In the genomic region with DNA sequence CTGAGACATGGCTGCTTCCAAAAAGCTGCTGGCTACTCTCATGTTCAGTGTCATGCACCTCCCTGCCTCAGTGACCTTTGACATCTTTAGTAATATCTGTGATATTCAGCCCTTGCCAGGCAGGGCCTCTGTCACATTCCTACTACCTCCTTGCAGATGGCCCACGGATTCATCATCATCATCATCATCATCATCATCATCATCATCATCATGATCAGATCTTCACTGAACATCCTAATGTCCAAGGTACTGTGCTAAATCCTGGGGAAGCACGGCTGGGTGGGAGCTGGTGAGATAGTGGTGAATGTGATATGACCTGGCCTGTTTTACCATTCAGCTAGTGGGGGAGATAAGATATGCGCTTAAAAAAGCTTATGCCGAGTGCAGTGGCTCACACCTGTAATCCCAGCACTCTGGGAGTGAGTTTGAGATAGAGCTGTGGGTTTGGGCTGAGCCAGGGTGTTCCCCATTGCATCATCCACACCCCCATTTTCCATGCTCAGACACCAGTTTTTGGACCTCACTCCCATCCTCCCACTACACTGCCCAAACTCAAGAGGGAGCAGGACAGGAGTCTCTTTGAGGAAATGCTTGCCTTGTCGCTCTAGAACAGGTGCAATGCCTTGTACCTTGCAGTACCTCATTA, we compare ENCODE assay signal across 2 cellular contexts.
A peak's percentile ranks its signal among the peaks of the same experiment; 100 is the strongest.
TF ChIP-seq lines count a peak whose summit lies in the region.

No MANE protein-coding gene starts in this region.

TF ChIP-seq in IMR-90, 13 proteins besides CTCF, POLR2A, EP300 and RAD21:
- TF ChIP-seq NFE2L2 (IDR thresholded peaks at IDR 0.05; ENCODE audit: low read depth, low read length) (no peak), MAFK (IDR thresholded peaks at IDR 0.05; ENCODE audit: low read depth, low read length) (no peak), FOS (IDR thresholded peaks at IDR 0.05; ENCODE audit: low read depth, low read length) (no peak), MAZ (IDR thresholded peaks at IDR 0.05; ENCODE audit: borderline replicate concordance, low read depth, low read length) (no peak), RFX5 (IDR thresholded peaks at IDR 0.05; ENCODE audit: low read depth, low read length) (no peak), CHD1 (IDR thresholded peaks at IDR 0.05; ENCODE audit: low read depth, low read length) (no peak), SMC3 (IDR thresholded peaks at IDR 0.05; ENCODE audit: low read depth, low read length) (no peak), RCOR1 (IDR thresholded peaks at IDR 0.05; ENCODE audit: insufficient replicate concordance, low read length) (no peak), MXI1 (IDR thresholded peaks at IDR 0.05; ENCODE audit: borderline replicate concordance, low read depth, low read length) (no peak), CEBPB (IDR thresholded peaks at IDR 0.05; ENCODE audit: low read depth, low read length) (no peak), BHLHE40 (IDR thresholded peaks at IDR 0.05; ENCODE audit: low read depth, low read length) (no peak)
- TF ChIP-seq, protein P1, sequence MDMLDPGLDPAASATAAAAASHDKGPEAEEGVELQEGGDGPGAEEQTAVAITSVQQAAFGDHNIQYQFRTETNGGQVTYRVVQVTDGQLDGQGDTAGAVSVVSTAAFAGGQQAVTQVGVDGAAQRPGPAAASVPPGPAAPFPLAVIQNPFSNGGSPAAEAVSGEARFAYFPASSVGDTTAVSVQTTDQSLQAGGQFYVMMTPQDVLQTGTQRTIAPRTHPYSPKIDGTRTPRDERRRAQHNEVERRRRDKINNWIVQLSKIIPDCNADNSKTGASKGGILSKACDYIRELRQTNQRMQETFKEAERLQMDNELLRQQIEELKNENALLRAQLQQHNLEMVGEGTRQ (IDR thresholded peaks at IDR 0.05; ENCODE audit: low read depth, low read length): no peak
- TF ChIP-seq, protein P2, sequence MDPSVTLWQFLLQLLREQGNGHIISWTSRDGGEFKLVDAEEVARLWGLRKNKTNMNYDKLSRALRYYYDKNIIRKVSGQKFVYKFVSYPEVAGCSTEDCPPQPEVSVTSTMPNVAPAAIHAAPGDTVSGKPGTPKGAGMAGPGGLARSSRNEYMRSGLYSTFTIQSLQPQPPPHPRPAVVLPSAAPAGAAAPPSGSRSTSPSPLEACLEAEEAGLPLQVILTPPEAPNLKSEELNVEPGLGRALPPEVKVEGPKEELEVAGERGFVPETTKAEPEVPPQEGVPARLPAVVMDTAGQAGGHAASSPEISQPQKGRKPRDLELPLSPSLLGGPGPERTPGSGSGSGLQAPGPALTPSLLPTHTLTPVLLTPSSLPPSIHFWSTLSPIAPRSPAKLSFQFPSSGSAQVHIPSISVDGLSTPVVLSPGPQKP (IDR thresholded peaks at IDR 0.05; ENCODE audit: borderline replicate concordance, low read depth, low read length): no peak

TF ChIP-seq in GM12878, 131 proteins besides CTCF, POLR2A, EP300 and RAD21:
- TF ChIP-seq YY1 (IDR thresholded peaks at IDR 0.05; ENCODE audit: low read depth, low read length): no peak
- peak; percentile 68 for TF ChIP-seq NR2F1 (conservative IDR thresholded peaks at IDR 0.05)
- no peak for TF ChIP-seq SP1 (IDR thresholded peaks at IDR 0.05; ENCODE audit: low read depth, low read length)
- TF ChIP-seq MYB (IDR thresholded peaks at IDR 0.05; ENCODE audit: borderline replicate concordance, low read depth, low read length): no peak
- TF ChIP-seq, protein P3, sequence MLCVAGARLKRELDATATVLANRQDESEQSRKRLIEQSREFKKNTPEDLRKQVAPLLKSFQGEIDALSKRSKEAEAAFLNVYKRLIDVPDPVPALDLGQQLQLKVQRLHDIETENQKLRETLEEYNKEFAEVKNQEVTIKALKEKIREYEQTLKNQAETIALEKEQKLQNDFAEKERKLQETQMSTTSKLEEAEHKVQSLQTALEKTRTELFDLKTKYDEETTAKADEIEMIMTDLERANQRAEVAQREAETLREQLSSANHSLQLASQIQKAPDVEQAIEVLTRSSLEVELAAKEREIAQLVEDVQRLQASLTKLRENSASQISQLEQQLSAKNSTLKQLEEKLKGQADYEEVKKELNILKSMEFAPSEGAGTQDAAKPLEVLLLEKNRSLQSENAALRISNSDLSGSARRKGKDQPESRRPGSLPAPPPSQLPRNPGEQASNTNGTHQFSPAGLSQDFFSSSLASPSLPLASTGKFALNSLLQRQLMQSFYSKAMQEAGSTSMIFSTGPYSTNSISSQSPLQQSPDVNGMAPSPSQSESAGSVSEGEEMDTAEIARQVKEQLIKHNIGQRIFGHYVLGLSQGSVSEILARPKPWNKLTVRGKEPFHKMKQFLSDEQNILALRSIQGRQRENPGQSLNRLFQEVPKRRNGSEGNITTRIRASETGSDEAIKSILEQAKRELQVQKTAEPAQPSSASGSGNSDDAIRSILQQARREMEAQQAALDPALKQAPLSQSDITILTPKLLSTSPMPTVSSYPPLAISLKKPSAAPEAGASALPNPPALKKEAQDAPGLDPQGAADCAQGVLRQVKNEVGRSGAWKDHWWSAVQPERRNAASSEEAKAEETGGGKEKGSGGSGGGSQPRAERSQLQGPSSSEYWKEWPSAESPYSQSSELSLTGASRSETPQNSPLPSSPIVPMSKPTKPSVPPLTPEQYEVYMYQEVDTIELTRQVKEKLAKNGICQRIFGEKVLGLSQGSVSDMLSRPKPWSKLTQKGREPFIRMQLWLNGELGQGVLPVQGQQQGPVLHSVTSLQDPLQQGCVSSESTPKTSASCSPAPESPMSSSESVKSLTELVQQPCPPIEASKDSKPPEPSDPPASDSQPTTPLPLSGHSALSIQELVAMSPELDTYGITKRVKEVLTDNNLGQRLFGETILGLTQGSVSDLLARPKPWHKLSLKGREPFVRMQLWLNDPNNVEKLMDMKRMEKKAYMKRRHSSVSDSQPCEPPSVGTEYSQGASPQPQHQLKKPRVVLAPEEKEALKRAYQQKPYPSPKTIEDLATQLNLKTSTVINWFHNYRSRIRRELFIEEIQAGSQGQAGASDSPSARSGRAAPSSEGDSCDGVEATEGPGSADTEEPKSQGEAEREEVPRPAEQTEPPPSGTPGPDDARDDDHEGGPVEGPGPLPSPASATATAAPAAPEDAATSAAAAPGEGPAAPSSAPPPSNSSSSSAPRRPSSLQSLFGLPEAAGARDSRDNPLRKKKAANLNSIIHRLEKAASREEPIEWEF (IDR thresholded peaks at IDR 0.05; ENCODE audit: insufficient replicate concordance, low read depth, low read length): no peak
- TF ChIP-seq, protein P1 (IDR thresholded peaks at IDR 0.05; ENCODE audit: borderline replicate concordance, low read depth, low read length): no peak
